ENCODE assay signal across 1 cellular context in genomic region chr10:11894381-11895107, GRCh38.
TF ChIP-seq lines count a peak whose summit lies in the region.

No MANE protein-coding gene starts in this region.

TF ChIP-seq in K562, 482 proteins besides CTCF, POLR2A, EP300 and RAD21 (continued from another document and continues in another):
- TF ChIP-seq ERF (CRISPR knock-in tag; IDR thresholded peaks at IDR 0.05) (no peak), ZNF253 (CRISPR knock-in tag; conservative IDR thresholded peaks at IDR 0.05) (no peak), MCM3 (IDR thresholded peaks at IDR 0.05) (no peak), EWSR1 (IDR thresholded peaks at IDR 0.05; ENCODE audit: borderline replicate concordance, low read depth, partially characterized antibody) (no peak), ZBTB1 (CRISPR knock-in tag; IDR thresholded peaks at IDR 0.05; ENCODE audit: borderline replicate concordance, low read depth) (no peak), SIRT6 (IDR thresholded peaks at IDR 0.05; ENCODE audit: low read depth, low read length) (no peak), ARNT (IDR thresholded peaks at IDR 0.05) (0 out of 4 replicates have a peak, but pooled peaks have one; percentile 44 to 48), PBX2 (CRISPR knock-in tag; IDR thresholded peaks at IDR 0.05; ENCODE audit: low read depth) (no peak), PBX2 (tag; conservative IDR thresholded peaks at IDR 0.05; ENCODE audit: low read depth) (no peak), PHF21A (IDR thresholded peaks at IDR 0.05; ENCODE audit: borderline replicate concordance, low read depth) (no peak), ZNF583 (CRISPR knock-in tag; IDR thresholded peaks at IDR 0.05) (no peak), THRAP3 (IDR thresholded peaks at IDR 0.05; ENCODE audit: borderline replicate concordance) (no peak), FIP1L1 (IDR thresholded peaks at IDR 0.05; ENCODE audit: low read depth, low read length, poor library complexity, severe bottlenecking) (peak; percentile 89), POLR2B (IDR thresholded peaks at IDR 0.05; ENCODE audit: low read depth, partially characterized antibody) (peak; percentile 70), ZNF586 (CRISPR knock-in tag; conservative IDR thresholded peaks at IDR 0.05) (no peak), ZNF143 (CRISPR knock-in tag; IDR thresholded peaks at IDR 0.05) (no peak), NCOA2 (IDR thresholded peaks at IDR 0.05; ENCODE audit: partially characterized antibody in 2 of 2) (no peak), THAP12 (CRISPR knock-in tag; IDR thresholded peaks at IDR 0.05) (no peak), MXI1 (IDR thresholded peaks at IDR 0.05; ENCODE audit: low read depth, low read length) (peak; percentile 22; the same call in 1 of the 2 replicates), AFF1 (IDR thresholded peaks at IDR 0.05; ENCODE audit: low read depth in 1 of 2, partially characterized antibody in 2 of 2) (no peak), TAF15 (IDR thresholded peaks at IDR 0.05; ENCODE audit: low read depth, low read length) (no peak), ZNF75A (CRISPR knock-in tag; IDR thresholded peaks at IDR 0.05) (no peak), EHMT2 (IDR thresholded peaks at IDR 0.05) (no peak), ARID2 (IDR thresholded peaks at IDR 0.05) (no peak), MEIS2 (IDR thresholded peaks at IDR 0.05; ENCODE audit: partially characterized antibody) (no peak), BCOR (IDR thresholded peaks at IDR 0.05) (no peak), ZNF717 (CRISPR knock-in tag; IDR thresholded peaks at IDR 0.05) (no peak), ZBTB34 (CRISPR knock-in tag; IDR thresholded peaks at IDR 0.05) (no peak), ZNF589 (CRISPR knock-in tag; IDR thresholded peaks at IDR 0.05; ENCODE audit: low read depth) (no peak), NCOR1 (IDR thresholded peaks at IDR 0.05) (peak; percentile 67), CREB1 (IDR thresholded peaks at IDR 0.05) (peak; percentile 31), CREB1 (CRISPR knock-in tag; IDR thresholded peaks at IDR 0.05) (no peak), ID3 (CRISPR knock-in tag; IDR thresholded peaks at IDR 0.05) (no peak), ID3 (tag; IDR thresholded peaks at IDR 0.05) (no peak), ZBTB40 (IDR thresholded peaks at IDR 0.05) (peak; percentile 93), ZBTB40 (CRISPR knock-in tag; IDR thresholded peaks at IDR 0.05) (no peak), CCNT2 (IDR thresholded peaks at IDR 0.05; ENCODE audit: borderline replicate concordance, extremely low read depth, insufficient read length, low read depth, low read length) (no peak), ZC3H4 (CRISPR knock-in tag; IDR thresholded peaks at IDR 0.05; ENCODE audit: borderline replicate concordance) (no peak), SMARCA4 (IDR thresholded peaks at IDR 0.05) (no peak), NKRF (IDR thresholded peaks at IDR 0.05; ENCODE audit: borderline replicate concordance) (peak; percentile 63; the same call in 1 of the 2 replicates), EGR1 (conservative IDR thresholded peaks at IDR 0.05) (peak; percentile 98)
